ENCODE assay signal across 2 cellular contexts in the genomic region with DNA sequence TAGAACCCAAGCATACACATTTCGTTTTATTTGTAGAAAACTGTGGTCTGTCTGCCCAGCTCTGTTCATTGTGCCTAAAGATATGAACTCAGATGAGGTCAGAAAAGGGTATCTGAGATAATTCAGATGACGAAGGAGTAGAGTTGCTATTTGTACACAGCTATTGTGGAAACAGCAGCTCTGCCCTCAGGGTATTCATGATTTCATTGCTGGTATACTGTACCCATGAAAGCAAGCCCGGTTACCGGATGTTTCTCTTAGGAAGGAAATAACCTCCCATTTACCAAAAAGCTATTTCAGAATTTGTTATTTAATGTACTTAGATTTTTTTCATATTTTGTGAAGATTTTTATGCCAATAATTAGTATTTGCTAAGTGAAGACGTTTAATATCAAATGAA.
TF ChIP-seq lines count a peak whose summit lies in the region.

No MANE protein-coding gene starts in this region.

TF ChIP-seq in liver, 16 proteins besides CTCF, POLR2A, EP300 and RAD21:
- TF ChIP-seq, protein P1, sequence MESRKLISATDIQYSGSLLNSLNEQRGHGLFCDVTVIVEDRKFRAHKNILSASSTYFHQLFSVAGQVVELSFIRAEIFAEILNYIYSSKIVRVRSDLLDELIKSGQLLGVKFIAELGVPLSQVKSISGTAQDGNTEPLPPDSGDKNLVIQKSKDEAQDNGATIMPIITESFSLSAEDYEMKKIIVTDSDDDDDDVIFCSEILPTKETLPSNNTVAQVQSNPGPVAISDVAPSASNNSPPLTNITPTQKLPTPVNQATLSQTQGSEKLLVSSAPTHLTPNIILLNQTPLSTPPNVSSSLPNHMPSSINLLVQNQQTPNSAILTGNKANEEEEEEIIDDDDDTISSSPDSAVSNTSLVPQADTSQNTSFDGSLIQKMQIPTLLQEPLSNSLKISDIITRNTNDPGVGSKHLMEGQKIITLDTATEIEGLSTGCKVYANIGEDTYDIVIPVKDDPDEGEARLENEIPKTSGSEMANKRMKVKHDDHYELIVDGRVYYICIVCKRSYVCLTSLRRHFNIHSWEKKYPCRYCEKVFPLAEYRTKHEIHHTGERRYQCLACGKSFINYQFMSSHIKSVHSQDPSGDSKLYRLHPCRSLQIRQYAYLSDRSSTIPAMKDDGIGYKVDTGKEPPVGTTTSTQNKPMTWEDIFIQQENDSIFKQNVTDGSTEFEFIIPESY (IDR thresholded peaks at IDR 0.05): no peak
- peak; percentile 31 for TF ChIP-seq NR2F2 (IDR thresholded peaks at IDR 0.05)

TF ChIP-seq in HepG2, 621 proteins besides CTCF, POLR2A, EP300 and RAD21:
- TF ChIP-seq ZFY (CRISPR knock-in tag; IDR thresholded peaks at IDR 0.05): no peak
- no peak for TF ChIP-seq ISL2 (CRISPR knock-in tag; IDR thresholded peaks at IDR 0.05)
- no peak for TF ChIP-seq ZNF839 (CRISPR knock-in tag; IDR thresholded peaks at IDR 0.05; ENCODE audit: borderline replicate concordance)
- TF ChIP-seq HMG20A (CRISPR knock-in tag; IDR thresholded peaks at IDR 0.05; ENCODE audit: borderline replicate concordance): no peak
- no peak for TF ChIP-seq ARID2 (CRISPR knock-in tag; IDR thresholded peaks at IDR 0.05; ENCODE audit: borderline replicate concordance)
- TF ChIP-seq TCF12 (IDR thresholded peaks at IDR 0.05): no peak
- no peak for TF ChIP-seq TCF12 (CRISPR knock-in tag; IDR thresholded peaks at IDR 0.05)
- TF ChIP-seq PPARG (CRISPR knock-in tag; conservative IDR thresholded peaks at IDR 0.05): no peak
- no peak for TF ChIP-seq SNRNP70 (IDR thresholded peaks at IDR 0.05; ENCODE audit: low read depth, low read length)
- no peak for TF ChIP-seq FOXK1 (CRISPR knock-in tag; IDR thresholded peaks at IDR 0.05; ENCODE audit: borderline replicate concordance, low read depth)
- no peak for TF ChIP-seq ZNF136 (CRISPR knock-in tag; IDR thresholded peaks at IDR 0.05; ENCODE audit: low read depth)
- TF ChIP-seq SMARCE1 (IDR thresholded peaks at IDR 0.05; ENCODE audit: borderline replicate concordance): no peak
TF ChIP-seq in HepG2: peak in this region for 0.
